In genomic region chr18:61972389-61973264, GRCh38 we compare ENCODE assay signal across 9 cellular contexts.
DNase-seq lines count a peak whose midpoint lies in the region; ATAC-seq lines count a peak whose summit lies in the region.
"Had no signal": no experiment of that assay in that cellular context is flagged by ENCODE, and none has a peak within 500 bp of the region (broad histone marks: within the 10 kb centered on the region; RNA-seq: fewer than 3 reads in every experiment).

No MANE protein-coding gene starts in this region.

- no peak overlapping the region for H3K4me3 ChIP-seq in CD4-positive, CD25-positive, alpha-beta regulatory T cell (ENCODE audit: low read depth, low read length)
- H3K4me3 ChIP-seq: SK-N-MC had no signal

- H3K27me3 ChIP-seq in CD4-positive, CD25-positive, alpha-beta regulatory T cell (ENCODE audit: control insufficient read depth, insufficient read depth, low read length) = no peaks in the 10 kb centered on the region

- DNase-seq in CD4-positive, CD25-positive, alpha-beta regulatory T cell = no peak
- DNase-seq in T-helper 17 cell (no peak), C1 segment of cervical spinal cord (lab: John Stamatoyannopoulos, UW) (no peak), cardiac septum (ENCODE audit: low spot score) (no peak), Ammon's horn (ENCODE audit: low spot score) (no peak), NK-92 (lab: John Stamatoyannopoulos, UW; ENCODE audit: unreplicated experiment) (no peak)

- no peak overlapping the region for H3K27ac ChIP-seq in CD4-positive, CD25-positive, alpha-beta regulatory T cell (ENCODE audit: insufficient read depth, low read length, poor library complexity, severe bottlenecking)
- H3K27ac ChIP-seq: SK-N-MC had no signal

- no peaks in the 10 kb centered on the region for H3K4me1 ChIP-seq in CD4-positive, CD25-positive, alpha-beta regulatory T cell (ENCODE audit: control insufficient read depth, insufficient read depth, low read length, poor library complexity, severe bottlenecking)

- H3K36me3 ChIP-seq in CD4-positive, CD25-positive, alpha-beta regulatory T cell (ENCODE audit: control insufficient read depth, insufficient read depth, low read length) = no peaks in the 10 kb centered on the region

- no peak overlapping the region for H3K4me3 Mint-ChIP-seq in CD4-positive, CD25-positive, alpha-beta regulatory T cell
- H3K4me3 Mint-ChIP-seq in T-helper 17 cell = no peak overlapping the region

- ATAC-seq in CD4-positive, CD25-positive, alpha-beta regulatory T cell (ENCODE audit: low read depth in 2 of 2) = no peak
- ATAC-seq in GM19452 (IDR thresholded peaks at IDR 0.05; ENCODE audit: unreplicated experiment) = peak; percentile 80
- ATAC-seq in HG03442 (IDR thresholded peaks at IDR 0.05; ENCODE audit: unreplicated experiment) = peak; percentile 89
- ATAC-seq in T-helper 17 cell = no peak

- H3K4me1 Mint-ChIP-seq in CD4-positive, CD25-positive, alpha-beta regulatory T cell = peaks cover 11 to 22% (median 14%) of the 10 kb centered on the region in 4 donors
- peaks cover 9% of the 10 kb centered on the region for H3K4me1 Mint-ChIP-seq in T-helper 17 cell

- no peaks in the 10 kb centered on the region for H3K36me3 Mint-ChIP-seq in CD4-positive, CD25-positive, alpha-beta regulatory T cell
- no peaks in the 10 kb centered on the region for H3K36me3 Mint-ChIP-seq in T-helper 17 cell (ENCODE audit: low read depth)

- intact Hi-C loops in cardiac septum (cut with DNase I) = no loop called here

- H3K27ac Mint-ChIP-seq in CD4-positive, CD25-positive, alpha-beta regulatory T cell = peak overlapping the region; percentile 36 to 51 (median 43)
- peak overlapping the region; percentile 0 for H3K27ac Mint-ChIP-seq in T-helper 17 cell

- no peaks in the 10 kb centered on the region for H3K9me3 ChIP-seq in CD4-positive, CD25-positive, alpha-beta regulatory T cell (ENCODE audit: control insufficient read depth in 2 of 2, low read length in 2 of 2)
- no peaks in the 10 kb centered on the region for H3K9me3 ChIP-seq in T-helper 17 cell (ENCODE audit: control insufficient read depth, low read length, poor library complexity, severe bottlenecking)

- H3K27me3 Mint-ChIP-seq in CD4-positive, CD25-positive, alpha-beta regulatory T cell = no peaks in the 10 kb centered on the region
- H3K27me3 Mint-ChIP-seq in T-helper 17 cell = no peaks in the 10 kb centered on the region

- no peaks in the 10 kb centered on the region for H3K9me3 Mint-ChIP-seq in CD4-positive, CD25-positive, alpha-beta regulatory T cell

Comparison
In these comparisons a context has a peak if more than half of its experiments do, and no peak if none do; other contexts are left out.
1. ATAC-seq: peak in GM19452 (single experiment) and HG03442 (single experiment); none in CD4-positive, CD25-positive, alpha-beta regulatory T cell (0 of 2) and T-helper 17 cell (single experiment).